ENCODE assay signal across 8 cellular contexts in the genomic region with DNA sequence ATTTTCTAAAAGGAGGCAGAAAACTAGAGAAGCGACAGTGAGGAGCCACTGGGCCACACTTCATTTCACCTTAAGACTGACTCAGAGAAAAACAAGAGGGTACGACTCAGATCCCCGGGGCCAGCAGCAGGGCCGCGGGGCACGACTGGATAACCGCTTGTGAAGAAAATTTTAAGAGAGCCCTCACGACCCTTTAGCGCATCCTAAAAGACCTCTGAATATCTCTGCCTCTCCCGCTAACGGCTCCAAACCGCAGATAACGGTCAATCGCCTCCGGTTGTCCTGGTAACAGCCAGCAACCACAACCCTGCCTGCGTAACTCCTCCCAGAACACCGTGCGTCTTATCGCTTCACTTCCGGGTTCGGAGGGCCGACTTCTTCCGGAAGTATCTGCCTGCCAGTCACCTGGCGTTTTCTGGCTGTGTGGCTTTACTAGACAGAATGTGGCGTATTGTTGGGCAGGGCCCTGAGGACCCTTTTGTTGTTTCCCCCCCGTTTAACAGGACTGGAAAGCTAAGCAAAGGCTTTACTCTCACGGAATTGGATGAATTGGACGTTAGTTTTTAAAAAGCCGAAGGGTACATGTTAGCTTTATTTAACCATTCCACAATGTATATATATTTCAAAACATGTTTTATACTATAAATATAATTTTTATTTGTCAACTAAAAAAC. TPM values are rescaled to one million over a fixed set of nuclear protein-coding genes. Genes with fewer than 3 reads are reported as not detected.
A peak's percentile ranks its signal among the peaks of the same experiment; 100 is the strongest.
DNase-seq lines count a peak whose midpoint lies in the region; ATAC-seq, FAIRE-seq and TF ChIP-seq lines count a peak whose summit lies in the region.

No MANE protein-coding gene starts in this region.

- H3K36me3 Mint-ChIP-seq in activated CD4-positive, alpha-beta T cell treated with anti-CD3 and anti-CD28 coated beads for 36 hours (ENCODE audit: low read depth), result peaks cover 10% of the 10 kb centered on the region

- H3K27ac ChIP-seq in colonic mucosa, result peak overlapping the region; percentile 14

- DNase-seq in BE2C, result peak; percentile 93
- peak; percentile 62 for DNase-seq in GM19239 (ENCODE audit: insufficient read length, low spot score)
- DNase-seq in NCI-H510A treated with DMSO at 0.1 percent for 48 hours (lab: John Stamatoyannopoulos, UW), result peak; percentile 97
- peak; percentile 95 for DNase-seq in activated CD4-positive, alpha-beta T cell treated with anti-CD3 and anti-CD28 coated beads for 36 hours
- DNase-seq in colonic mucosa, result peak; percentile 94
- DNase-seq in left colon, result peak; percentile 88 to 95
- DNase-seq in stimulated activated CD4-positive, alpha-beta T cell treated with anti-CD3 and anti-CD28 coated beads, Interleukin-1b, Interleukin-23, amount 100 ng/mL, for 4 hours (ENCODE audit: low read depth in 2 of 2), result peak; percentile 72 to 82

- CTCF ChIA-PET in activated CD4-positive, alpha-beta T cell treated with anti-CD3 and anti-CD28 coated beads for 36 hours (lab: Charles Lee), result interaction anchor here (0.6 to 1.4 kb wide), 4 partner anchors 19 to 306 kb away, joined by 3 to 7 read pairs (median 4); a partner anchor contains a TSS

- H3K27me3 Mint-ChIP-seq in activated CD4-positive, alpha-beta T cell treated with anti-CD3 and anti-CD28 coated beads for 36 hours, result no peaks in the 10 kb centered on the region

- H3K4me1 Mint-ChIP-seq in activated CD4-positive, alpha-beta T cell treated with anti-CD3 and anti-CD28 coated beads for 36 hours, result peaks cover 29% of the 10 kb centered on the region

- no peaks in the 10 kb centered on the region for H3K36me3 ChIP-seq in BE2C
- H3K36me3 ChIP-seq in colonic mucosa, result no peaks in the 10 kb centered on the region

- intact Hi-C loops in activated CD4-positive, alpha-beta T cell treated with anti-CD3 and anti-CD28 coated beads for 36 hours (cut with DNase I, micrococcal nuclease), result loop anchor here (1.0 to 2.0 kb wide), 3 partner anchors 31 to 90 kb away; a partner anchor contains a TSS
- intact Hi-C loops in colonic mucosa (cut with DNase I) (no loop called here), left colon (cut with DNase I, micrococcal nuclease) (no loop called here)

- peak overlapping the region; percentile 95 for H3K4me3 Mint-ChIP-seq in activated CD4-positive, alpha-beta T cell treated with anti-CD3 and anti-CD28 coated beads for 36 hours

- H3K9me3 ChIP-seq in BE2C (no peaks in the 10 kb centered on the region), colonic mucosa (no peaks in the 10 kb centered on the region)

- POLR2A ChIA-PET in activated CD4-positive, alpha-beta T cell treated with anti-CD3 and anti-CD28 coated beads for 36 hours (lab: Charles Lee), result no interaction called here

- peak overlapping the region; percentile 4 to 45 for H3K9ac ChIP-seq in colonic mucosa (ENCODE audit: low read depth in 2 of 2, low read length in 2 of 2)

- no peaks in the 10 kb centered on the region for H3K4me1 ChIP-seq in BE2C
- H3K4me1 ChIP-seq in colonic mucosa, result peaks cover 4% of the 10 kb centered on the region

- FAIRE-seq in GM19239 (lab: Jason Lieb, UNC), result peak; percentile 99

- H3K27me3 ChIP-seq in BE2C, result no peaks in the 10 kb centered on the region
- H3K27me3 ChIP-seq in colonic mucosa, result no peaks in the 10 kb centered on the region

- H3K27ac Mint-ChIP-seq in activated CD4-positive, alpha-beta T cell treated with anti-CD3 and anti-CD28 coated beads for 36 hours, result peak overlapping the region; percentile 97

- ATAC-seq in HG03442 (IDR thresholded peaks at IDR 0.05; ENCODE audit: unreplicated experiment) (peak; percentile 99), left colon (peak; percentile 92)
- peak; percentile 92 for ATAC-seq in activated CD4-positive, alpha-beta T cell treated with anti-CD3 and anti-CD28 coated beads for 36 hours

- TF ChIP-seq CTCF in BE2C (IDR thresholded peaks at IDR 0.05; ENCODE audit: low read depth, low read length), result no peak
- TF ChIP-seq CTCF in colonic mucosa (IDR thresholded peaks at IDR 0.05), result no peak

- H3K4me3 ChIP-seq in BE2C (ENCODE audit: low read depth, low read length) (peak overlapping the region; percentile 75), colonic mucosa (peak overlapping the region; percentile 38)

- H3K9me3 Mint-ChIP-seq in activated CD4-positive, alpha-beta T cell treated with anti-CD3 and anti-CD28 coated beads for 36 hours (ENCODE audit: low read depth), result no peaks in the 10 kb centered on the region

RNA-seq across cellular contexts. Expression of a gene that starts 5.4 kb away (rescaled TPM):
- 3.5 TPM for polyA plus RNA-seq in BE2C (2012; ENCODE audit: insufficient read depth, insufficient read length, low read depth)
- 10 to 100 TPM; 17.8 to 17.9 TPM for total RNA-seq in activated CD4-positive, alpha-beta T cell treated with anti-CD3 and anti-CD28 coated beads for 36 hours
- total RNA-seq in colonic mucosa (10 to 100 TPM; 13.1 to 14.9 TPM), left colon (10 to 100 TPM; 13.9 to 16.1 TPM)

Comparison
In these comparisons a context has a peak if more than half of its experiments do, and no peak if none do; other contexts are left out.
1. Peak in every context shown above with its lines: DNase-seq, ATAC-seq, H3K4me3 ChIP-seq and H3K27ac ChIP-seq.
2. intact Hi-C loops: an anchor here in activated CD4-positive, alpha-beta T cell treated with anti-CD3 and anti-CD28 coated beads for 36 hours (1.0 to 2.0 kb wide); none called in colonic mucosa and left colon.